14 cellular contexts compared by ENCODE assay signal in the genomic region with DNA sequence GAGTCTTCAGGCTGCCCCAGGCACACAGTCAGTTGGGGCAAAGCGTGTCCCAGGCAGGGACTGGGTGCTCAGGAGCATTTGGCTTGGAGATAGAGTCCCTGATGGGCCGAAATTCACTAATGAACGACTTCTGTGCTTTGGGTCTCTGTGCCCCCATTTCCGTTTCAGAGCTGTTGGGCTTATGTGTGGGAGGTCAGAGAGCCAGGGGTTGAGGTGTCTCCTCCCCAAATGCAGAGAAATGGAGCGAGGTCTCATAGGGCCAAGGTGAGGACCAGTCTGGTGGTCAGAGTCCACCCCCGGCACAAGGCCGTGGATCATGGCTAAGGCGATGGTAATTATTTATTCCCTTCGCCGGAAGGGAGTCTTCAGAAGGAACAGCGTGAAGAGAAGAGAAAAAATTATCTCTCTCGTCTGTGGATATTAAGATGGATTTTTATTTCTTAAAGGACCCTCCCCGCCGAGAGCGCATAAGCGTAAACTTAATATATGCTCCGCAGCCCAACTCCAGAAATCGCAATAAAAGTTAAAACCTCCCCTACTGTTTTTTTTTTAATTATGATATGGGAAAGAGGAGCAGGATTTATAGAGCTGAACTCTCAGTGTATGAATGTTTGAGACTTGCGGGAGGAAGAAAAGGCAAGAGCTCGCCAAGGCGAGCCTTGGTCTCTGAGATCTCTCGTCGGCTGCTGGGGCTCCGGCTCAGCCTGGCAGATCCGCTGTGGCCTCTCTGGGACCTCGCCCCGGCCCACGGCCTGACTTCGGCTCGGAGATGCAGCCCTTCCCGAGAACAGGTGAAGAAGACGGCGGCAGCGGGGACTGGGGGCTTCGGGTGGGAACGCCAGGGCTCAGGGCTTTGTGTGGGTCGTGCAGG. TPM values are rescaled to one million over a fixed set of nuclear protein-coding genes. Genes with fewer than 3 reads are reported as not detected.
A peak's percentile ranks its signal among the peaks of the same experiment; 100 is the strongest.
DNase-seq lines count a peak whose midpoint lies in the region; ATAC-seq, FAIRE-seq and TF ChIP-seq lines count a peak whose summit lies in the region.
"Had no signal": no experiment of that assay in that cellular context is flagged by ENCODE, and none has a peak within 500 bp of the region (broad histone marks: within the 10 kb centered on the region; RNA-seq: fewer than 3 reads in every experiment).

No MANE protein-coding gene starts in this region.

- H3K9me3 Mint-ChIP-seq in CD8-positive, alpha-beta T cell: no peaks in the 10 kb centered on the region
- H3K9me3 Mint-ChIP-seq in IgD-negative memory B cell (peaks cover 0 to 10% (median 0%) of the 10 kb centered on the region in 3 donors), osteocyte (ENCODE audit: unreplicated experiment) (no peaks in the 10 kb centered on the region)

- no peak overlapping the region for H4K5ac ChIP-seq in H1 (ENCODE audit: insufficient read length, low read depth, low read length)

- no peak overlapping the region for H3K14ac ChIP-seq in H1 (ENCODE audit: insufficient read length)

- no peak overlapping the region for H3K4ac ChIP-seq in H1 (replicated peaks; ENCODE audit: insufficient read length, low read depth, low read length)

- POLR2A ChIA-PET in CD8-positive, alpha-beta T cell (lab: Charles Lee): interaction anchor here (0.6 to 1.3 kb wide), 2 partner anchors 17 to 33 kb away, joined by 3 to 4 read pairs; no protein-coding TSS in a partner anchor
- POLR2A ChIA-PET in H1 (lab: Charles Lee; ENCODE audit: partially characterized antibody): interaction anchor here (1.6 kb wide), 1 partner anchor 8 kb away, joined by 4 read pairs; no protein-coding TSS in a partner anchor

- H3K4me3 ChIP-seq in CD8-positive, alpha-beta T cell (ENCODE audit: low read depth, low read length): no peak overlapping the region
- no peak overlapping the region for H3K4me3 ChIP-seq in H1 (ENCODE audit: extremely low read depth in 1 of 4, insufficient read depth in 2 of 4, low read depth in 3 of 4, low read length in 4 of 4)

- no peak overlapping the region for H2AFZ ChIP-seq in H1 (ENCODE audit: low read length)
- H2AFZ ChIP-seq: parathyroid adenoma had no signal

- no peak for TF ChIP-seq EP300 in H1 (IDR thresholded peaks at IDR 0.05; ENCODE audit: borderline replicate concordance in 1 of 2, low read depth in 2 of 2, low read length in 2 of 2)

- no peak overlapping the region for H3K27ac ChIP-seq in CD8-positive, alpha-beta T cell (ENCODE audit: low read depth, low read length)
- H3K27ac ChIP-seq in H1 (ENCODE audit: low read depth, low read length) (no peak overlapping the region), caudate nucleus (ENCODE audit: low read depth, low read length) (no peak overlapping the region)
- H3K27ac ChIP-seq: KMS-11, parathyroid adenoma had no signal

- H3K79me1 ChIP-seq in H1 (ENCODE audit: low read depth, low read length): no peaks in the 10 kb centered on the region

- no peaks in the 10 kb centered on the region for H3K36me3 ChIP-seq in CD8-positive, alpha-beta T cell (ENCODE audit: insufficient read depth, low read length)
- H3K36me3 ChIP-seq in H1 (ENCODE audit: control insufficient read depth in 2 of 4, insufficient read depth in 4 of 4, low read length in 3 of 4): peaks cover 0 to 19% (median 0%) of the 10 kb centered on the region in 4 experiments; a peak in 1 of 8 replicates

- peaks cover 27% of the 10 kb centered on the region in 2 experiments for H4K20me1 ChIP-seq in H1 (replicated peaks in 1 of 2; ENCODE audit: control insufficient read depth in 1 of 2, insufficient read depth in 2 of 2, low read length in 2 of 2)

- H3K56ac ChIP-seq in H1 (replicated peaks; ENCODE audit: insufficient read length, low read depth, low read length): no peak overlapping the region

- no peak overlapping the region for H4K91ac ChIP-seq in H1 (replicated peaks; ENCODE audit: insufficient read length, low read length)

- peak overlapping the region; percentile 60 for H3K4me3 Mint-ChIP-seq in CD8-positive, alpha-beta T cell
- H3K4me3 Mint-ChIP-seq in IgD-negative memory B cell (peak overlapping the region; percentile 54 to 95 (median 76)), osteocyte (ENCODE audit: unreplicated experiment) (peak overlapping the region; percentile 42)

- CTCF ChIA-PET in CD8-positive, alpha-beta T cell (lab: Charles Lee): interaction anchor here (0.6 to 4.5 kb wide), 2 partner anchors 12 to 221 kb away, joined by 3 to 29 read pairs; no protein-coding TSS in a partner anchor
- CTCF ChIA-PET in H1 (lab: Charles Lee; ENCODE audit: partially characterized antibody): interaction anchor here (0.6 to 4.3 kb wide), 8 partner anchors 9 to 221 kb away, joined by 3 to 30 read pairs (median 4); a partner anchor contains a TSS

- intact Hi-C loops in CD8-positive, alpha-beta T cell (cut with DNase I, micrococcal nuclease): no loop called here

- H3K4me1 Mint-ChIP-seq in CD8-positive, alpha-beta T cell (ENCODE audit: low read depth): peaks cover 42% of the 10 kb centered on the region
- H3K4me1 Mint-ChIP-seq in IgD-negative memory B cell (peaks cover 16 to 32% (median 27%) of the 10 kb centered on the region in 3 donors), osteocyte (ENCODE audit: unreplicated experiment) (peaks cover 29% of the 10 kb centered on the region)

- H2BK120ac ChIP-seq in H1 (replicated peaks; ENCODE audit: low read depth, low read length): no peak overlapping the region

- H2BK15ac ChIP-seq in H1 (ENCODE audit: low read length): 0 out of 2 replicates have a peak overlapping the region, but pooled peaks have one; percentile 46

- no peak for FAIRE-seq in H1 (lab: Jason Lieb, UNC)
- FAIRE-seq: colon had no signal

- no peak overlapping the region for H3K27ac Mint-ChIP-seq in CD8-positive, alpha-beta T cell
- peak overlapping the region; percentile 81 to 96 (median 91) for H3K27ac Mint-ChIP-seq in IgD-negative memory B cell
- no peak overlapping the region for H3K27ac Mint-ChIP-seq in osteocyte (ENCODE audit: unreplicated experiment)

- H3K9me3 ChIP-seq in CD8-positive, alpha-beta T cell (ENCODE audit: low read length): no peaks in the 10 kb centered on the region
- H3K9me3 ChIP-seq in H1 (ENCODE audit: insufficient read depth in 2 of 2, low read depth in 1 of 2, low read length in 1 of 2): peaks cover 0 to 4% of the 10 kb centered on the region in 2 experiments; a peak in 1 of 4 replicates

- H2BK5ac ChIP-seq in H1 (ENCODE audit: low read depth, low read length): no peak overlapping the region

- peak overlapping the region; percentile 19; the same call in 1 of the 2 replicates for H3K18ac ChIP-seq in H1 (ENCODE audit: extremely low read depth, low read length)

- TF ChIP-seq POLR2A in H1 (IDR thresholded peaks at IDR 0.05; ENCODE audit: control extremely low read depth in 1 of 2, low read depth in 2 of 2, low read length in 2 of 2): no peak

- H4K8ac ChIP-seq in H1 (ENCODE audit: extremely low read depth, insufficient read depth, low read length): no peak overlapping the region

- H2BK12ac ChIP-seq in H1 (ENCODE audit: low read depth, low read length): peak overlapping the region; percentile 87; the same call in 1 of the 2 replicates

- ATAC-seq in CD8-positive, alpha-beta T cell: no peak
- ATAC-seq in HG03196 (IDR thresholded peaks at IDR 0.05; ENCODE audit: unreplicated experiment): no peak
- no peak for ATAC-seq in HG03095 (IDR thresholded peaks at IDR 0.05; ENCODE audit: unreplicated experiment)
- ATAC-seq: PC-3 had no signal

- no peak overlapping the region for H3K23ac ChIP-seq in H1 (ENCODE audit: insufficient read length)

- H3K9ac ChIP-seq in H1 (replicated peaks in 1 of 4; ENCODE audit: extremely low read depth in 1 of 4, low read depth in 3 of 4, low read length in 3 of 4): no peak overlapping the region
- H3K9ac ChIP-seq: KMS-11, parathyroid adenoma had no signal

- no peak for DNase-seq in CD8-positive, alpha-beta T cell
- DNase-seq in H1 (ENCODE audit: low read depth in 1 of 2, low spot score in 2 of 2) (no peak), osteocyte (ENCODE audit: extremely low spot score, unreplicated experiment) (no peak), caudate nucleus (lab: John Stamatoyannopoulos, UW) (no peak)
- DNase-seq: activated gamma-delta T cell treated with Interleukin-2 at 50 U/mL for 16 hours; HCEC 1CT; PC-3; stimulated activated CD4-positive, alpha-beta T cell treated with anti-CD3 and anti-CD28 coated beads, Interleukin-4, amount 100 ng/mL, for 1 hour had no signal

- peaks cover 46% of the 10 kb centered on the region for H3K4me1 ChIP-seq in CD8-positive, alpha-beta T cell (ENCODE audit: insufficient read depth, low read length)
- peaks cover 0 to 15% (median 3%) of the 10 kb centered on the region in 4 experiments; a peak in 5 of 7 replicates for H3K4me1 ChIP-seq in H1 (replicated peaks in 1 of 4; ENCODE audit: control insufficient read depth in 3 of 4, insufficient read depth in 4 of 4, low read length in 3 of 4)
- H3K4me1 ChIP-seq: parathyroid adenoma had no signal

- H3K36me3 Mint-ChIP-seq in CD8-positive, alpha-beta T cell: no peaks in the 10 kb centered on the region
- H3K36me3 Mint-ChIP-seq in IgD-negative memory B cell (peaks cover 1% of the 10 kb centered on the region), osteocyte (ENCODE audit: unreplicated experiment) (peaks cover 2% of the 10 kb centered on the region)

- peaks cover 2% of the 10 kb centered on the region; the same call in 1 of the 2 replicates for H3K23me2 ChIP-seq in H1 (ENCODE audit: low read depth, low read length)

- H2AK5ac ChIP-seq in H1 (ENCODE audit: low read depth, low read length): peak overlapping the region; percentile 26; the same call in 1 of the 2 replicates

- no peaks in the 10 kb centered on the region for H3K79me2 ChIP-seq in H1 (ENCODE audit: control insufficient read depth in 1 of 2, insufficient read depth in 2 of 2, low read length in 2 of 2)
- H3K79me2 ChIP-seq: parathyroid adenoma had no signal

- H3K27me3 ChIP-seq in CD8-positive, alpha-beta T cell (ENCODE audit: insufficient read depth, low read length): peaks cover 95% of the 10 kb centered on the region
- peaks cover 97 to 100% (median 100%) of the 10 kb centered on the region in 4 experiments for H3K27me3 ChIP-seq in H1 (replicated peaks in 1 of 4; ENCODE audit: control insufficient read depth in 3 of 4, extremely low read depth in 1 of 4, insufficient read depth in 3 of 4, low read length in 3 of 4)

- H3K27me3 Mint-ChIP-seq in CD8-positive, alpha-beta T cell (ENCODE audit: low read depth): peaks cover 90% of the 10 kb centered on the region
- H3K27me3 Mint-ChIP-seq in IgD-negative memory B cell: peaks cover 75% of the 10 kb centered on the region
- peaks cover 99% of the 10 kb centered on the region for H3K27me3 Mint-ChIP-seq in osteocyte (ENCODE audit: unreplicated experiment)

- H2BK20ac ChIP-seq in H1 (ENCODE audit: low read length): no peak overlapping the region

- no peak for TF ChIP-seq RAD21 in H1 (IDR thresholded peaks at IDR 0.05 in 1 of 2, conservative IDR thresholded peaks at IDR 0.05 in 1 of 2; ENCODE audit: low read depth in 2 of 2, low read length in 2 of 2)

- H3K4me2 ChIP-seq in H1 (ENCODE audit: insufficient read depth in 1 of 2, low read depth in 2 of 2, low read length in 2 of 2): no peak overlapping the region; a peak in 1 of 4 replicates
- H3K4me2 ChIP-seq: KMS-11 had no signal

- TF ChIP-seq CTCF in CD8-positive, alpha-beta T cell (IDR thresholded peaks at IDR 0.05): no peak
- TF ChIP-seq CTCF in H1 (IDR thresholded peaks at IDR 0.05; ENCODE audit: control extremely low read depth in 1 of 3, insufficient read depth in 1 of 3, low read depth in 1 of 3, low read length in 3 of 3): no peak
- TF ChIP-seq CTCF in osteocyte (IDR thresholded peaks at IDR 0.05): no peak

- WGBS in H1 (ENCODE audit: extremely low coverage in 1 of 2, insufficient coverage in 1 of 2, insufficient read length in 1 of 2, insufficient replicate concordance in 2 of 2, low coverage in 1 of 2, low lambda C conversion rate in 2 of 2, missing lambda C conversion rate in 1 of 2), 2 experiments: 35% methylated on average over 31 of the region's 37 CpGs; no CpG with 5 or more reads in 1 of the 2 experiments

RNA-seq across cellular contexts. Expression of a gene that starts 6.3 kb away (rescaled TPM):
- not detected for total RNA-seq in CD8-positive, alpha-beta T cell
- polyA plus RNA-seq in IgD-negative memory B cell: not detected
- not detected in 2 replicates for total RNA-seq in H1 (2021; fragmentation: NEBNext Ultra II Directional; extraction: Animal tissue kit (Norgen Biotek cat#: 25700))
- polyA plus RNA-seq in H1 (2011; rRNA removed): not detected in 2 replicates
- polyA plus RNA-seq in H1 (2011; cell fraction: cytosol; rRNA removed): not detected
- not detected for polyA plus RNA-seq in H1 (2011; cell fraction: nucleus; rRNA removed)
- not detected in 4 replicates for polyA plus RNA-seq in H1 (2012, experiment 1 of 2)
- polyA plus RNA-seq in H1 (2012, experiment 2 of 2): not detected
- not detected for polyA plus RNA-seq in H1 (2013, experiment 1 of 2)
- polyA plus RNA-seq in H1 (2013, experiment 2 of 2): not detected
- not detected in 2 replicates for polyA minus RNA-seq in H1 (2011; rRNA and poly(A)+ RNA removed)
- polyA minus RNA-seq in H1 (2011; cell fraction: cytosol; rRNA and poly(A)+ RNA removed): not detected
- polyA minus RNA-seq in H1 (2011; cell fraction: nucleus; rRNA and poly(A)+ RNA removed): not detected
- total RNA-seq in osteocyte: not detected in 2 replicates

RNA-seq across cellular contexts. Expression of a gene that starts 8.7 kb away (rescaled TPM):
- not detected for total RNA-seq in CD8-positive, alpha-beta T cell
- polyA plus RNA-seq in IgD-negative memory B cell (not detected), H1 (2011; rRNA removed) (not detected in 2 replicates)
- total RNA-seq in H1 (2021; fragmentation: NEBNext Ultra II Directional; extraction: Animal tissue kit (Norgen Biotek cat#: 25700)): not detected in 2 replicates
- not detected for polyA plus RNA-seq in H1 (2011; cell fraction: cytosol; rRNA removed)
- not detected for polyA plus RNA-seq in H1 (2011; cell fraction: nucleus; rRNA removed)
- not detected in 4 replicates for polyA plus RNA-seq in H1 (2012, experiment 1 of 2)
- polyA plus RNA-seq in H1 (2012, experiment 2 of 2): 0.20 TPM
- not detected for polyA plus RNA-seq in H1 (2013, experiment 1 of 2)
- polyA plus RNA-seq in H1 (2013, experiment 2 of 2): not detected
- polyA minus RNA-seq in H1 (2011; rRNA and poly(A)+ RNA removed): not detected in 2 replicates
- polyA minus RNA-seq in H1 (2011; cell fraction: cytosol; rRNA and poly(A)+ RNA removed): not detected
- not detected for polyA minus RNA-seq in H1 (2011; cell fraction: nucleus; rRNA and poly(A)+ RNA removed)
- not detected in 2 replicates for total RNA-seq in osteocyte

RNA-seq across cellular contexts. Expression of a gene that starts 15.2 kb away (rescaled TPM):
- not detected for total RNA-seq in CD8-positive, alpha-beta T cell
- polyA plus RNA-seq in IgD-negative memory B cell: not detected
- total RNA-seq in H1 (2021; fragmentation: NEBNext Ultra II Directional; extraction: Animal tissue kit (Norgen Biotek cat#: 25700)): not detected in 2 replicates
- polyA plus RNA-seq in H1 (2011; rRNA removed): not detected in 2 replicates
- polyA plus RNA-seq in H1 (2011; cell fraction: cytosol; rRNA removed): not detected
- not detected for polyA plus RNA-seq in H1 (2011; cell fraction: nucleus; rRNA removed)
- 0.09 TPM in 1 of 4 replicates, not detected in the others for polyA plus RNA-seq in H1 (2012, experiment 1 of 2)
- polyA plus RNA-seq in H1 (2012, experiment 2 of 2): not detected
- polyA plus RNA-seq in H1 (2013, experiment 1 of 2): not detected
- not detected for polyA plus RNA-seq in H1 (2013, experiment 2 of 2)
- not detected in 2 replicates for polyA minus RNA-seq in H1 (2011; rRNA and poly(A)+ RNA removed)
- not detected for polyA minus RNA-seq in H1 (2011; cell fraction: cytosol; rRNA and poly(A)+ RNA removed)
- not detected for polyA minus RNA-seq in H1 (2011; cell fraction: nucleus; rRNA and poly(A)+ RNA removed)
- not detected in 2 replicates for total RNA-seq in osteocyte

RNA-seq across cellular contexts. Expression of a gene that starts 18.9 kb away (rescaled TPM):
- not detected for total RNA-seq in CD8-positive, alpha-beta T cell
- not detected for polyA plus RNA-seq in IgD-negative memory B cell
- total RNA-seq in H1 (2021; fragmentation: NEBNext Ultra II Directional; extraction: Animal tissue kit (Norgen Biotek cat#: 25700)): not detected in 2 replicates
- polyA plus RNA-seq in H1 (2011; rRNA removed): not detected in 2 replicates
- not detected for polyA plus RNA-seq in H1 (2011; cell fraction: cytosol; rRNA removed)
- not detected for polyA plus RNA-seq in H1 (2011; cell fraction: nucleus; rRNA removed)
- not detected in 4 replicates for polyA plus RNA-seq in H1 (2012, experiment 1 of 2)
- not detected for polyA plus RNA-seq in H1 (2012, experiment 2 of 2)
- not detected for polyA plus RNA-seq in H1 (2013, experiment 1 of 2)
- not detected for polyA plus RNA-seq in H1 (2013, experiment 2 of 2)
- not detected in 2 replicates for polyA minus RNA-seq in H1 (2011; rRNA and poly(A)+ RNA removed)
- not detected for polyA minus RNA-seq in H1 (2011; cell fraction: cytosol; rRNA and poly(A)+ RNA removed)
- not detected for polyA minus RNA-seq in H1 (2011; cell fraction: nucleus; rRNA and poly(A)+ RNA removed)
- not detected in 2 replicates for total RNA-seq in osteocyte

RNA-seq across cellular contexts. Expression of a gene that starts 20.7 kb away (rescaled TPM):
- not detected for total RNA-seq in CD8-positive, alpha-beta T cell
- polyA plus RNA-seq in IgD-negative memory B cell (not detected), H1 (2011; rRNA removed) (not detected in 2 replicates)
- not detected in 2 replicates for total RNA-seq in H1 (2021; fragmentation: NEBNext Ultra II Directional; extraction: Animal tissue kit (Norgen Biotek cat#: 25700))
- not detected for polyA plus RNA-seq in H1 (2011; cell fraction: cytosol; rRNA removed)
- polyA plus RNA-seq in H1 (2011; cell fraction: nucleus; rRNA removed): not detected
- polyA plus RNA-seq in H1 (2012, experiment 1 of 2): not detected in 4 replicates
- not detected for polyA plus RNA-seq in H1 (2012, experiment 2 of 2)
- polyA plus RNA-seq in H1 (2013, experiment 1 of 2): not detected
- polyA plus RNA-seq in H1 (2013, experiment 2 of 2): not detected
- not detected in 2 replicates for polyA minus RNA-seq in H1 (2011; rRNA and poly(A)+ RNA removed)
- 0.88 TPM for polyA minus RNA-seq in H1 (2011; cell fraction: cytosol; rRNA and poly(A)+ RNA removed)
- 0.40 TPM for polyA minus RNA-seq in H1 (2011; cell fraction: nucleus; rRNA and poly(A)+ RNA removed)
- total RNA-seq in osteocyte: not detected in 2 replicates

Comparison
In these comparisons a context has a peak if more than half of its experiments do, and no peak if none do; other contexts are left out.
1. H3K27ac Mint-ChIP-seq: peak in IgD-negative memory B cell (3 of 3); none in CD8-positive, alpha-beta T cell (single experiment) and osteocyte (single experiment).
2. Peak in every context shown above with its lines, with median percentiles within 50 percentile points of each other: H3K4me3 Mint-ChIP-seq.